11 cellular contexts compared by ENCODE assay signal in genomic region chr4:174119818-174120217, GRCh38.
DNase-seq lines count a peak whose midpoint lies in the region; ATAC-seq and TF ChIP-seq lines count a peak whose summit lies in the region.
"Had no signal": no experiment of that assay in that cellular context is flagged by ENCODE, and none has a peak within 500 bp of the region (broad histone marks: within the 10 kb centered on the region; RNA-seq: fewer than 3 reads in every experiment).

No MANE protein-coding gene starts in this region.

- TF ChIP-seq CTCF in astrocyte of the cerebellum (IDR thresholded peaks at IDR 0.05; ENCODE audit: low read depth, low read length, missing control alignments): no peak

- no peaks in the 10 kb centered on the region for H3K36me3 ChIP-seq in HUES64 (ENCODE audit: insufficient read depth, low read length)
- H3K36me3 ChIP-seq: thyroid gland had no signal

- no peak for DNase-seq in astrocyte of the cerebellum (ENCODE audit: low read depth)
- peak; percentile 28 for DNase-seq in kidney tubule cell (ENCODE audit: low spot score)
- peak; percentile 24 for DNase-seq in superior temporal gyrus (ENCODE audit: extremely low spot score)
- DNase-seq in hypothalamus (lab: John Stamatoyannopoulos, UW): no peak
- DNase-seq in SHP77 treated with DMSO at 0.1 percent for 48 hours (lab: John Stamatoyannopoulos, UW): no peak
- DNase-seq: stimulated activated CD4-positive, alpha-beta T cell treated with anti-CD3 and anti-CD28 coated beads, Interleukin-4, amount 100 ng/mL, for 1 hour had no signal

- no peaks in the 10 kb centered on the region for H3K4me1 ChIP-seq in HUES64 (ENCODE audit: insufficient read depth, low read length)
- H3K4me1 ChIP-seq: body of pancreas, foreskin keratinocyte had no signal

- H3K9me3 ChIP-seq in HUES64 (ENCODE audit: insufficient read depth, low read depth, low read length): no peaks in the 10 kb centered on the region
- H3K9me3 ChIP-seq: body of pancreas, thyroid gland had no signal

- no peak for ATAC-seq in HG02885 (IDR thresholded peaks at IDR 0.05; ENCODE audit: poor library complexity, unreplicated experiment)

- peaks cover 2% of the 10 kb centered on the region; the same call in 1 of the 2 replicates for H3K27me3 ChIP-seq in HUES64 (ENCODE audit: insufficient read depth, low read length)
- H3K27me3 ChIP-seq: body of pancreas, foreskin keratinocyte, thyroid gland had no signal

- H3K4me3 ChIP-seq in HUES64 (ENCODE audit: low read length) (peak overlapping the region; percentile 43; the same call in 1 of the 2 replicates), astrocyte of the cerebellum (ENCODE audit: low read depth, low read length) (peak overlapping the region; percentile 40)

- H3K27ac ChIP-seq in HUES64 (ENCODE audit: low read depth, low read length): no peak overlapping the region
- H3K27ac ChIP-seq: body of pancreas, foreskin keratinocyte, thyroid gland had no signal

- 29% methylated on average over 1 of the region's 3 CpGs for WGBS in HUES64

- in situ Hi-C loops in astrocyte of the cerebellum (cut with HindIII; ENCODE audit: low sequenced_read_pairs): no loop called here

- no peak overlapping the region for H3K9ac ChIP-seq in HUES64 (ENCODE audit: low read depth, low read length)

Comparison
In these comparisons a context has a peak if more than half of its experiments do, and no peak if none do; other contexts are left out.
1. DNase-seq: peak in kidney tubule cell (single experiment) and superior temporal gyrus (single experiment); none in astrocyte of the cerebellum (single experiment), hypothalamus (0 of 51) and SHP77 treated with DMSO at 0.1 percent for 48 hours (single experiment).